Comparison of ENCODE assay signal across 8 cellular contexts in genomic region chrX:24465524-24465850, GRCh38. TPM values are rescaled to one million over a fixed set of nuclear protein-coding genes. Genes with fewer than 3 reads are reported as not detected.
DNase-seq lines count a peak whose midpoint lies in the region; ATAC-seq, FAIRE-seq and TF ChIP-seq lines count a peak whose summit lies in the region.

No MANE protein-coding gene starts in this region.

- H3K4me1 Mint-ChIP-seq in natural killer cell treated with Interleukin-12 subunit alpha and Interleukin-12 subunit beta and Interleukin-15 and Interleukin-18, amount 100 ng/mL, for 72 hours (ENCODE audit: low read depth in 2 of 2), result peaks cover 19% of the 10 kb centered on the region in 2 donors

- TF ChIP-seq POLR2A in heart left ventricle (IDR thresholded peaks at IDR 0.05), result no peak

- H3K36me3 Mint-ChIP-seq in natural killer cell treated with Interleukin-12 subunit alpha and Interleukin-12 subunit beta and Interleukin-15 and Interleukin-18, amount 100 ng/mL, for 72 hours, result no peaks in the 10 kb centered on the region

- peak overlapping the region; percentile 74 for H3K4me3 Mint-ChIP-seq in natural killer cell treated with Interleukin-12 subunit alpha and Interleukin-12 subunit beta and Interleukin-15 and Interleukin-18, amount 100 ng/mL, for 72 hours

- H3K27me3 ChIP-seq in heart left ventricle, result no peaks in the 10 kb centered on the region

- H3K27ac ChIP-seq in heart left ventricle (peak overlapping the region in 11 of 12 donors; percentile 59 to 81 (median 70)), cingulate gyrus (ENCODE audit: low read depth, low read length) (peak overlapping the region; percentile 47)

- H3K4me3 ChIP-seq in heart left ventricle, result peak overlapping the region; percentile 55 to 96 (median 74)

- H3K9me3 Mint-ChIP-seq in natural killer cell treated with Interleukin-12 subunit alpha and Interleukin-12 subunit beta and Interleukin-15 and Interleukin-18, amount 100 ng/mL, for 72 hours, result no peaks in the 10 kb centered on the region

- no peak for TF ChIP-seq CTCF in heart left ventricle (IDR thresholded peaks at IDR 0.05)
- no peak for TF ChIP-seq CTCF in D721Med (IDR thresholded peaks at IDR 0.05; ENCODE audit: insufficient read depth, missing control alignments)

- H3K27ac Mint-ChIP-seq in natural killer cell treated with Interleukin-12 subunit alpha and Interleukin-12 subunit beta and Interleukin-15 and Interleukin-18, amount 100 ng/mL, for 72 hours, result peak overlapping the region; percentile 59 to 73

- intact Hi-C loops in heart left ventricle (cut with DNase I) (no loop called here), Right ventricle myocardium inferior (cut with DNase I) (no loop called here)

- WGBS in heart left ventricle, 4 donors, result 0 to 45% (median 13%) methylated on average over 13 to 27 of the region's 27 CpGs

- DNase-seq in heart left ventricle, result peak in 1 of 5 donors; percentile 7
- DNase-seq in Right ventricle myocardium inferior (ENCODE audit: missing footprints), result no peak
- DNase-seq in NCI-H69 (lab: John Stamatoyannopoulos, UW), result peak; percentile 21
- no peak for DNase-seq in natural killer cell treated with Interleukin-12 subunit alpha and Interleukin-12 subunit beta and Interleukin-15 and Interleukin-18, amount 100 ng/mL, for 72 hours (ENCODE audit: low spot score)
- no peak for DNase-seq in iPS-NIHi7 (ENCODE audit: extremely low spot score)
- no peak for DNase-seq in D721Med (ENCODE audit: insufficient read length, low spot score)

- FAIRE-seq in D721Med (lab: Jason Lieb, UNC), result no peak

- H3K4me1 ChIP-seq in heart left ventricle, result peaks cover 0 to 20% (median 5%) of the 10 kb centered on the region in 12 donors

- no peaks in the 10 kb centered on the region for H3K36me3 ChIP-seq in heart left ventricle

- H3K9me3 ChIP-seq in heart left ventricle, result no peaks in the 10 kb centered on the region

- H3K27me3 Mint-ChIP-seq in natural killer cell treated with Interleukin-12 subunit alpha and Interleukin-12 subunit beta and Interleukin-15 and Interleukin-18, amount 100 ng/mL, for 72 hours, result peaks cover 0 to 2% of the 10 kb centered on the region in 2 donors

- ATAC-seq in heart left ventricle (peak in 1 of 4 donors; percentile 5), Right ventricle myocardium inferior (no peak)
- ATAC-seq in natural killer cell treated with Interleukin-12 subunit alpha and Interleukin-12 subunit beta and Interleukin-15 and Interleukin-18, amount 100 ng/mL, for 72 hours, result peak; percentile 45 to 47
- no peak for ATAC-seq in activated CD4-positive, CD25-positive, alpha-beta regulatory T cell treated with anti-CD3 and anti-CD28 coated beads, Interleukin-2, amount 50 U/mL, for 24 hours

RNA-seq across cellular contexts. Expression of gene PDK3, which starts 0.4 kb away (rescaled TPM):
- 10 to 100 TPM in 7 of 9 donors, 1 to 10 TPM in 2; 7.8 to 20.3 (median 15.2) TPM for total RNA-seq in heart left ventricle
- polyA plus RNA-seq in heart left ventricle, result 1 to 10 TPM; 2.4 to 4.8 TPM
- total RNA-seq in Right ventricle myocardium inferior, result 6.3 TPM
- total RNA-seq in natural killer cell treated with Interleukin-12 subunit alpha and Interleukin-12 subunit beta and Interleukin-15 and Interleukin-18, amount 100 ng/mL, for 72 hours, result 10 to 100 TPM; 21.8 to 37.6 TPM

Comparison
In these comparisons a context has a peak if more than half of its experiments do, and no peak if none do; other contexts are left out.
1. ATAC-seq: peak in natural killer cell treated with Interleukin-12 subunit alpha and Interleukin-12 subunit beta and Interleukin-15 and Interleukin-18, amount 100 ng/mL, for 72 hours (2 of 2); none in Right ventricle myocardium inferior (single experiment) and activated CD4-positive, CD25-positive, alpha-beta regulatory T cell treated with anti-CD3 and anti-CD28 coated beads, Interleukin-2, amount 50 U/mL, for 24 hours (0 of 2).